Comparison of ENCODE assay signal across 8 cellular contexts in the genomic region with DNA sequence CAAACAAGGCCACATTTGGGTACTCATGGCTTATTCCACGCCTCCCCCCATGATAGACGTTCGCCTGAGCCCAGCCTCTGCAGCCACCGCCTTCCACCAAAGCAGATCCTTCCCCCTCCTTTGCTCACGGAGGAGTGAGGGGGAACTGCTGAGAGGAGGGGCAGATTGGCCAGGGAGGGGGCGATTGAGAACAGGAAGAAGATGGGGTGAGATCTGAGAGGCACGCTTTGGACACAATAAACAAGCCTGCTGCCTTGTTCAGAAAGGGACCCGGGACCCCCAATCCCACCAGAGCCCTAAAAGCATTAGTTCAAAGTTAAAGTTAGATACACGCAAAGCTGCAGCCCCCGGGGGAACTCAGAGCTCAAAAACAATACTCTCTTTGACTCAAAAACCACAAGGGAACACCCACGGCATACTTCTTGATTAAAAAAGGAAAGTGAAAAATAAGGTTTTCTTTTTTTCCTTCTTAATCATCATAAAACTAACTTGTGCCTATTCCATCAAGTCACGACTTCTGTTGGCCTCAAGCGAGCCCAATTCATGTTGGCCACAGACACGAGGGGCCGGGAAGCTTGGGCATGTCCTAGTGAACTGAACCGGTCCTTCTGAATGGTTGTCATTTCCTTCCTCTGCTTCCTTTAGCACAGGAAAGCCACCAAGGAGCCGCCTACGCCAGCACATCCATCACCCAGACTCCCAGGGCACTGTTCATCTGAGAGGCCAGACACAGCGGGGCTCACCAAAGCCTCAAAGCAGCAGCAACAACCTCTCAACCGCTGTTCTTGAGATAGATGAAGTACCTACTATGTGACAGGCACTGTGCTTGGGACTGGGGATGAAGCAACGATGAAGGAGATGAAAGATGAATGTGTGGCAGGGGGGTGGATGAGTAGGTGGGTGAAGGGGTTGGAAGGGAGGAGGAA. TPM values are rescaled to one million over a fixed set of nuclear protein-coding genes. Genes with fewer than 3 reads are reported as not detected.
DNase-seq lines count a peak whose midpoint lies in the region; ATAC-seq and TF ChIP-seq lines count a peak whose summit lies in the region.

No MANE protein-coding gene starts in this region.

- DNase-seq in RWPE2 (ENCODE audit: low spot score) (peak; percentile 67), adrenal gland (peak in 5 of 7 donors; percentile 31 to 76 (median 55)), sigmoid colon (no peak), SHP77 treated with DMSO at 0.1 percent for 48 hours (lab: John Stamatoyannopoulos, UW) (no peak), NCI-H748 (lab: John Stamatoyannopoulos, UW; ENCODE audit: unreplicated experiment) (no peak), RPMI8226 (no peak), thyroid gland (no peak)

- ATAC-seq in GM21390 (IDR thresholded peaks at IDR 0.05; ENCODE audit: unreplicated experiment), result peak; percentile 39
- no peak for ATAC-seq in RWPE2 (ENCODE audit: low read depth)

- H3K9me3 ChIP-seq in RWPE2 (ENCODE audit: severe bottlenecking) (no peaks in the 10 kb centered on the region), adrenal gland (replicated peaks in 1 of 3) (no peaks in the 10 kb centered on the region), sigmoid colon (no peaks in the 10 kb centered on the region), thyroid gland (no peaks in the 10 kb centered on the region)

- H3K27me3 ChIP-seq in RWPE2 (ENCODE audit: insufficient read depth, poor library complexity, severe bottlenecking), result no peaks in the 10 kb centered on the region
- no peaks in the 10 kb centered on the region for H3K27me3 ChIP-seq in adrenal gland
- no peaks in the 10 kb centered on the region for H3K27me3 ChIP-seq in sigmoid colon
- H3K27me3 ChIP-seq in thyroid gland, result no peaks in the 10 kb centered on the region

- intact Hi-C loops in adrenal gland (cut with DNase I) (no loop called here), sigmoid colon (cut with DNase I) (no loop called here), thyroid gland (cut with DNase I) (no loop called here)

- peaks cover 4% of the 10 kb centered on the region for H3K4me1 ChIP-seq in RWPE2 (ENCODE audit: insufficient read depth, poor library complexity, severe bottlenecking)
- peaks cover 0 to 19% of the 10 kb centered on the region in 2 donors for H3K4me1 ChIP-seq in adrenal gland (replicated peaks in 1 of 2)
- H3K4me1 ChIP-seq in sigmoid colon, result peaks cover 0 to 9% (median 4%) of the 10 kb centered on the region in 4 donors
- peaks cover 0 to 22% of the 10 kb centered on the region in 2 donors for H3K4me1 ChIP-seq in thyroid gland

- TF ChIP-seq POLR2A in adrenal gland (IDR thresholded peaks at IDR 0.05), result no peak
- TF ChIP-seq POLR2A in sigmoid colon (IDR thresholded peaks at IDR 0.05), result no peak
- no peak for TF ChIP-seq POLR2A in thyroid gland (IDR thresholded peaks at IDR 0.05)

- no peak for TF ChIP-seq EP300 in sigmoid colon (IDR thresholded peaks at IDR 0.05)

- no peak overlapping the region for H3K27ac ChIP-seq in RWPE2 (ENCODE audit: poor library complexity, severe bottlenecking)
- peak overlapping the region in 1 of 5 donors; percentile 30 for H3K27ac ChIP-seq in adrenal gland
- H3K27ac ChIP-seq in sigmoid colon, result peak overlapping the region; percentile 3 to 25 (median 10)
- no peak overlapping the region for H3K27ac ChIP-seq in thyroid gland

- no peak for TF ChIP-seq CTCF in RWPE2 (IDR thresholded peaks at IDR 0.05; ENCODE audit: poor library complexity, severe bottlenecking)
- TF ChIP-seq CTCF in adrenal gland (IDR thresholded peaks at IDR 0.05), result no peak
- TF ChIP-seq CTCF in sigmoid colon (IDR thresholded peaks at IDR 0.05), result no peak
- no peak for TF ChIP-seq CTCF in thyroid gland (IDR thresholded peaks at IDR 0.05)

- no peaks in the 10 kb centered on the region for H3K36me3 ChIP-seq in RWPE2 (ENCODE audit: low read depth)
- H3K36me3 ChIP-seq in adrenal gland (replicated peaks in 1 of 2), result no peaks in the 10 kb centered on the region
- no peaks in the 10 kb centered on the region for H3K36me3 ChIP-seq in sigmoid colon
- no peaks in the 10 kb centered on the region for H3K36me3 ChIP-seq in thyroid gland

- WGBS in adrenal gland, 4 donors, result 55 to 60% (median 57%) methylated on average over 21 of the region's 21 CpGs
- WGBS in sigmoid colon, 2 donors, result 43 to 81% methylated on average over 21 of the region's 21 CpGs
- WGBS in thyroid gland, 2 donors, result 67 to 74% methylated on average over 21 of the region's 21 CpGs

- H3K4me3 ChIP-seq in RWPE2 (ENCODE audit: severe bottlenecking) (no peak overlapping the region), adrenal gland (no peak overlapping the region), sigmoid colon (no peak overlapping the region), thyroid gland (replicated peaks in 1 of 3) (no peak overlapping the region)

RNA-seq across cellular contexts. Expression of a gene that starts 44.7 kb away (rescaled TPM):
- total RNA-seq in adrenal gland (1 to 10 TPM; 2.4 to 7.7 (median 5.2) TPM), sigmoid colon (10 to 100 TPM in 1 of 4 donors, 1 to 10 TPM in 3; 3.5 to 16.9 (median 5.8) TPM), thyroid gland (10 to 100 TPM in 1 of 4 donors, 1 to 10 TPM in 3; 7.5 to 12.6 (median 8.5) TPM)
- polyA plus RNA-seq in adrenal gland (1 to 10 TPM; 1.9 to 2.3 (median 2.1) TPM), sigmoid colon (1 to 10 TPM; 1.4 to 5.4 (median 1.8) TPM)

Comparison
In these comparisons a context has a peak if more than half of its experiments do, and no peak if none do; other contexts are left out.
1. DNase-seq: peak in RWPE2 (single experiment) and adrenal gland (5 of 7); none in sigmoid colon (single experiment), SHP77 treated with DMSO at 0.1 percent for 48 hours (single experiment), NCI-H748 (single experiment), RPMI8226 (single experiment) and thyroid gland (0 of 2).
2. H3K27ac ChIP-seq: peak in sigmoid colon (4 of 4); none in RWPE2 (single experiment) and thyroid gland (0 of 3).